10 cellular contexts compared by ENCODE assay signal in the genomic region with DNA sequence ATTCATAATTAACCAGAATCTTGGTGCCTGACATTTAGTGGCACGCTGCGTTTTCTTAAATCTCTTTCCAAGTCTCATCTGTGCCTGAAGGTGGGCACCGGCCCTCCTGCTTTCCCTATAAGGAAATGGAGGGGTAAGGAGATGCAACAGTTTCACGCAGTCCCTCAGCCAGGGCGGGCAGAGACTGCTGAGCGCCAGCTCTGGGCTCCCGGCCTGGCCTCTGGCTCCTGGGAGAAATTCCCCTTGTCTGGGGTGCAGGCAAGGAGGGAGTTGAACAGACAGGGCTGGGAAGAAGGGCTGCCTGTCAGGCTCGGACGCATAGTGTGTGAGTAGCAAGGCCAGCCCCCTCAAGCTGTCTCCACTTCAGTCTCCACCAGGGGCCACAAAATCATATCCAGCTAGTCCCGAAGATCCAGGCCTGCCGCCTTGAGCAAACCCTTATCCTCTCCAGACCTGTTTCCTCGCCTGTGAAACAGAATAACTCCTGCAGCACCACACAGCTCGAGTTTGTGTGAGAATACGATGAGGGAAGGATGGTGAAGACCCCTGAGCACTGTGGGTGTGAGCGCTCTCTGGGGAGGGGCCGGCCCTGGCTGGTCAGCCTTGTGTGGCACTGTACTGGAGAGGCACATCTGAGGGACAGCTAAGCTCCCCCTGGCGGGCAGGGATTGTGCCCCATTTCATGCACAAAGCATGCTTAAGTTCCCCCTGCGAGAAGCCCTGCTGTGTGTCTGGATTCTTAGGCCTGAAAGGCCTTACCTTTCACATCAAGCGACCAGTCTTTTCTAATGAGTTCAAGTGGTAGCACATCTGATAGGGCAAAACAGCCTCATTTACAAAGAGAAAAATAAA. TPM values are rescaled to one million over a fixed set of nuclear protein-coding genes. Genes with fewer than 3 reads are reported as not detected.
DNase-seq lines count a peak whose midpoint lies in the region; ATAC-seq and TF ChIP-seq lines count a peak whose summit lies in the region.
"Had no signal": no experiment of that assay in that cellular context is flagged by ENCODE, and none has a peak within 500 bp of the region (broad histone marks: within the 10 kb centered on the region; RNA-seq: fewer than 3 reads in every experiment).

No MANE protein-coding gene starts in this region.

- no peak overlapping the region for H4K8ac ChIP-seq in neuronal stem cell (ENCODE audit: low read depth, low read length)

- H3K4me3 ChIP-seq in GM12865 (ENCODE audit: low read depth, low read length) = no peak overlapping the region
- no peak overlapping the region for H3K4me3 ChIP-seq in NB4 (ENCODE audit: low read depth, low read length)
- H3K4me3 ChIP-seq in cardiac fibroblast (replicated peaks in 1 of 2; ENCODE audit: low read depth in 2 of 2, low read length in 2 of 2) = no peak overlapping the region
- H3K4me3 ChIP-seq in neuronal stem cell (ENCODE audit: low read length in 2 of 2) = no peak overlapping the region

- H3K14ac ChIP-seq in neuronal stem cell (ENCODE audit: low read length) = no peak overlapping the region

- no peak overlapping the region for H2BK120ac ChIP-seq in neuronal stem cell (ENCODE audit: low read depth, low read length)

- H3K18ac ChIP-seq in neuronal stem cell (ENCODE audit: low read length) = peak overlapping the region; percentile 84

- no peak for TF ChIP-seq POLR2A in NB4 (IDR thresholded peaks at IDR 0.05; ENCODE audit: extremely low read depth, insufficient read length)

- peak overlapping the region; percentile 8 for H2BK5ac ChIP-seq in neuronal stem cell (ENCODE audit: low read length)

- no peak overlapping the region for H3K9ac ChIP-seq in neuronal stem cell (ENCODE audit: low read depth, low read length, poor library complexity)
- H3K9ac ChIP-seq: parathyroid adenoma had no signal

- peaks cover 0 to 11% (median 0%) of the 10 kb centered on the region in 3 experiments for H3K27me3 ChIP-seq in neuronal stem cell (ENCODE audit: control insufficient read depth in 3 of 3, insufficient read depth in 3 of 3, low read depth in 1 of 3, low read length in 3 of 3)

- H3K23ac ChIP-seq in neuronal stem cell (ENCODE audit: low read depth, low read length, poor library complexity) = no peak overlapping the region

- no peaks in the 10 kb centered on the region for H3K36me3 ChIP-seq in neuronal stem cell (replicated peaks in 1 of 2; ENCODE audit: control insufficient read depth in 2 of 2, insufficient read depth in 2 of 2, low read length in 2 of 2)

- H3K27ac ChIP-seq in neuronal stem cell (replicated peaks; ENCODE audit: low read length) = peak overlapping the region; percentile 17
- H3K27ac ChIP-seq: parathyroid adenoma had no signal

- H2AK5ac ChIP-seq in neuronal stem cell (ENCODE audit: low read depth, low read length) = peak overlapping the region; percentile 48

- peak overlapping the region; percentile 55 for H2AFZ ChIP-seq in neuronal stem cell (ENCODE audit: low read length)
- H2AFZ ChIP-seq: parathyroid adenoma had no signal

- H3K4ac ChIP-seq in neuronal stem cell (ENCODE audit: low read length) = no peak overlapping the region

- no peaks in the 10 kb centered on the region for H3K79me1 ChIP-seq in neuronal stem cell (ENCODE audit: low read depth, low read length)

- peak overlapping the region; percentile 1 for H2BK15ac ChIP-seq in neuronal stem cell (ENCODE audit: low read length)

- H3K4me2 ChIP-seq in neuronal stem cell (ENCODE audit: insufficient read depth, low read length, poor library complexity, severe bottlenecking) = no peak overlapping the region

- no peak overlapping the region for H2BK12ac ChIP-seq in neuronal stem cell (ENCODE audit: low read length)

- no peak for ATAC-seq in HG03469 (IDR thresholded peaks at IDR 0.05; ENCODE audit: unreplicated experiment)

- TF ChIP-seq CTCF in GM12865 (IDR thresholded peaks at IDR 0.05; ENCODE audit: insufficient read depth, low read depth, low read length, missing control alignments) = peak; percentile 76
- TF ChIP-seq CTCF in NB4 (IDR thresholded peaks at IDR 0.05; ENCODE audit: low read depth, low read length) = peak; percentile 34
- TF ChIP-seq CTCF in cardiac fibroblast (IDR thresholded peaks at IDR 0.05; ENCODE audit: low read depth, low read length) = peak; percentile 30

- DNase-seq in GM12865 (ENCODE audit: low read depth) (peak; percentile 80), NB4 (ENCODE audit: low read depth) (peak; percentile 49), cardiac fibroblast (ENCODE audit: low read depth in 2 of 2) (peak; percentile 23 to 38), neuronal stem cell (ENCODE audit: low spot score) (peak; percentile 54), foreskin melanocyte (no peak), putamen (ENCODE audit: low spot score) (no peak)
- no peak for DNase-seq in activated CD4-positive, alpha-beta T cell treated with anti-CD3 and anti-CD28 coated beads for 1 hour
- DNase-seq: NCI-H2107 had no signal

- H3K4me1 ChIP-seq in neuronal stem cell (ENCODE audit: control insufficient read depth in 2 of 2, insufficient read depth in 1 of 2, low read depth in 1 of 2, low read length in 2 of 2) = peaks cover 6 to 49% of the 10 kb centered on the region in 2 donors
- H3K4me1 ChIP-seq: parathyroid adenoma had no signal

- no CpG with 5 or more reads among the region's 19 CpGs for WGBS in neuronal stem cell (ENCODE audit: extremely low coverage in 2 of 2, insufficient read length in 2 of 2, insufficient replicate concordance in 1 of 2), 2 donors

- no peaks in the 10 kb centered on the region for H3K9me3 ChIP-seq in neuronal stem cell (replicated peaks in 1 of 2; ENCODE audit: control insufficient read depth in 2 of 2, insufficient read depth in 1 of 2, low read depth in 1 of 2, low read length in 2 of 2)

- H4K91ac ChIP-seq in neuronal stem cell (ENCODE audit: low read depth, low read length, poor library complexity) = no peak overlapping the region

RNA-seq across cellular contexts. Expression of a gene that starts 33.8 kb away (rescaled TPM):
- 45.3 TPM for polyA plus RNA-seq in neuronal stem cell (2013, experiment 1 of 2)
- polyA plus RNA-seq in neuronal stem cell (2013, experiment 2 of 2) = 48.1 TPM

Comparison
In these comparisons a context has a peak if more than half of its experiments do, and no peak if none do; other contexts are left out.
1. DNase-seq: peak in GM12865 (single experiment), NB4 (single experiment), cardiac fibroblast (2 of 2) and neuronal stem cell (single experiment); none in foreskin melanocyte (single experiment), activated CD4-positive, alpha-beta T cell treated with anti-CD3 and anti-CD28 coated beads for 1 hour (single experiment) and putamen (single experiment).
2. Peak in every context shown above with its lines, with median percentiles within 50 percentile points of each other: CTCF ChIP-seq.